9 cellular contexts compared by ENCODE assay signal in the genomic region with DNA sequence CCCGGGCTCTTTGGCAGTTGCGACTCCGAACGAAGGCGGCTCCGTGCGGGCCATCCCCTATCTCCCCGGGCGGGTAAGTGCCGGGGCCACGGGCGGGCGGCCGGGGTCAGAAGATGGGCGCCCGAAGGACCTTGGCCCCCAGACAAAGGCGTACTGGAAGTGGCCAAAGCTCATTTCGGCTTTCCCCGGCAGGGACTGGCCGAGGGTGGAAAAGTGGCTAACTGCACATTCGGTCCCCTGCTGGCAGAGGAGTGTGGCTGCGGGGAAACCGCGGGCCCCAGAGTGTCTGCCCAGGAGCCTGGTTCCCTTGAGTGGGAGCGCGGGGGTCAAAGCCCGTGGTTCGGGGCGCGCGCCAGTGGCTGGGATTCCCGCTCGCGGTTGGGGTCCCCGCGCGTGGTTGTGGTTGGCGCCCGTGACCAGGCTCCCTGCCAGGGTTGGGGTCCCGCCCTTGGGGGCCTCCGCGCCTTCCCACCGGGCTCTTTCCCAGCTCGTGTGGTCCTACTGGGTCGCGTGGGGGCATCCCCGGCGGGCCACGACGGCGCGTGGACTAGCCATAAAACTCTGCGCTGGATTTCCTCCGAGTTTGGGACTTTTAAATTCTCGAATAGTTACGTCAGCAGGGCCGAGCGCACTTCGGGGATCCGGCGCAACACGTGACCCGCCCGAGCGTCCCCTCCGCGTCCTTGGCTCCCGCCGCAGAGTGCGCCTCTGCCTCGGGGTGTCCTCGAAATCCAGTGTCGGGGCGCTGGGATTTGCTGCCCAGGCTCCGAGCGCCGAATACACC.
DNase-seq lines count a peak whose midpoint lies in the region; ATAC-seq and TF ChIP-seq lines count a peak whose summit lies in the region.
"Had no signal": no experiment of that assay in that cellular context is flagged by ENCODE, and none has a peak within 500 bp of the region (broad histone marks: within the 10 kb centered on the region; RNA-seq: fewer than 3 reads in every experiment).

No MANE protein-coding gene starts in this region.

- peaks cover 40% of the 10 kb centered on the region for H3K4me1 ChIP-seq in mammary epithelial cell (ENCODE audit: insufficient read depth, low read length)

- intact Hi-C loops in mammary epithelial cell (cut with micrococcal nuclease), result loop anchor here (1.0 to 2.0 kb wide), 4 partner anchors 25 to 139 kb away; no protein-coding TSS in a partner anchor

- no peaks in the 10 kb centered on the region for H3K36me3 Mint-ChIP-seq in stimulated activated naive CD8-positive, alpha-beta T cell treated with anti-CD3 and anti-CD28 coated beads, Interleukin-15, Interleukin-2, amounts not matched to agents 100 ng/mL and 50 ng/mL, for 24 hours (ENCODE audit: low read depth)
- H3K36me3 Mint-ChIP-seq: memory B cell had no signal

- peak overlapping the region; percentile 90 for H2AFZ ChIP-seq in mammary epithelial cell (ENCODE audit: low read depth, low read length)

- no peaks in the 10 kb centered on the region for H4K20me1 ChIP-seq in mammary epithelial cell (ENCODE audit: insufficient read depth, low read length)

- peaks cover 4% of the 10 kb centered on the region for H3K4me1 Mint-ChIP-seq in stimulated activated naive CD8-positive, alpha-beta T cell treated with anti-CD3 and anti-CD28 coated beads, Interleukin-15, Interleukin-2, amounts not matched to agents 100 ng/mL and 50 ng/mL, for 24 hours (ENCODE audit: low read depth)

- CTCF ChIA-PET in mammary epithelial cell (lab: Charles Lee; ENCODE audit: low non-redundant PET), result interaction anchor here (0.6 to 1.0 kb wide), 9 partner anchors 7 to 1216 kb away, joined by 3 to 5 read pairs (median 4); no protein-coding TSS in a partner anchor

- H3K79me2 ChIP-seq in mammary epithelial cell (ENCODE audit: insufficient read depth, low read length), result peaks cover 49% of the 10 kb centered on the region

- peak overlapping the region; percentile 22 for H3K4me3 Mint-ChIP-seq in stimulated activated naive CD8-positive, alpha-beta T cell treated with anti-CD3 and anti-CD28 coated beads, Interleukin-15, Interleukin-2, amounts not matched to agents 100 ng/mL and 50 ng/mL, for 24 hours
- H3K4me3 Mint-ChIP-seq: memory B cell had no signal

- TF ChIP-seq CTCF in 22Rv1 (IDR thresholded peaks at IDR 0.05) (peak; percentile 51; the same call in 1 of the 2 replicates), GM12874 (IDR thresholded peaks at IDR 0.05; ENCODE audit: insufficient read depth, low read depth, low read length) (0 out of 2 replicates have a peak, but pooled peaks have one; percentile 19), mammary epithelial cell (conservative IDR thresholded peaks at IDR 0.05 in 1 of 2, IDR thresholded peaks at IDR 0.05 in 1 of 2; ENCODE audit: extremely low read depth in 1 of 2, insufficient read depth in 1 of 2, low read depth in 1 of 2, low read length in 2 of 2) (peak; percentile 24 to 79)

- dilution Hi-C loops in mammary epithelial cell (cut with HindIII; ENCODE audit: low sequenced_read_pairs), result no loop called here

- peak; percentile 15 for DNase-seq in NCI-H226
- DNase-seq in mammary epithelial cell, result peak; percentile 58
- DNase-seq in iris pigment epithelial cell (ENCODE audit: low read depth), result peak; percentile 59
- DNase-seq in activated CD4-positive, alpha-beta T cell treated with anti-CD3 and anti-CD28 coated beads for 1 hour, result no peak

- peak overlapping the region; percentile 93 for H3K9ac ChIP-seq in mammary epithelial cell (ENCODE audit: insufficient read depth, low read length)

- H3K4me2 ChIP-seq in mammary epithelial cell (ENCODE audit: insufficient read depth, low read depth, low read length), result peak overlapping the region; percentile 94

- no peaks in the 10 kb centered on the region for H3K9me3 Mint-ChIP-seq in stimulated activated naive CD8-positive, alpha-beta T cell treated with anti-CD3 and anti-CD28 coated beads, Interleukin-15, Interleukin-2, amounts not matched to agents 100 ng/mL and 50 ng/mL, for 24 hours

- H3K4me3 ChIP-seq in mammary epithelial cell (replicated peaks in 1 of 3; ENCODE audit: insufficient read depth in 1 of 3, low read depth in 2 of 3, low read length in 3 of 3), result peak overlapping the region; percentile 73 to 83 (median 75)

- 9% methylated on average over 57 of the region's 77 CpGs for WGBS in mammary epithelial cell (ENCODE audit: low coverage, missing lambda C conversion rate)

- H3K27ac Mint-ChIP-seq in stimulated activated naive CD8-positive, alpha-beta T cell treated with anti-CD3 and anti-CD28 coated beads, Interleukin-15, Interleukin-2, amounts not matched to agents 100 ng/mL and 50 ng/mL, for 24 hours, result no peak overlapping the region
- H3K27ac Mint-ChIP-seq: memory B cell had no signal

- ATAC-seq in HG02571 (IDR thresholded peaks at IDR 0.05; ENCODE audit: unreplicated experiment), result no peak

- H3K27me3 Mint-ChIP-seq in stimulated activated naive CD8-positive, alpha-beta T cell treated with anti-CD3 and anti-CD28 coated beads, Interleukin-15, Interleukin-2, amounts not matched to agents 100 ng/mL and 50 ng/mL, for 24 hours, result peaks cover 53% of the 10 kb centered on the region

- H3K27ac ChIP-seq in 22Rv1 (peak overlapping the region; percentile 72), mammary epithelial cell (ENCODE audit: insufficient read depth, low read depth, low read length) (peak overlapping the region; percentile 75)

- in situ Hi-C loops in mammary epithelial cell (cut with MboI; ENCODE audit: low sequenced_read_pairs in 2 of 2), result no loop called here

- H3K9me3 ChIP-seq in mammary epithelial cell (replicated peaks; ENCODE audit: insufficient read depth, low read length), result no peaks in the 10 kb centered on the region

- TSS peak; percentile 71 for BruUV-seq in mammary epithelial cell (replicated peaks; lab: Mats Ljungman, UMichigan)

- no peaks in the 10 kb centered on the region for H3K36me3 ChIP-seq in mammary epithelial cell (ENCODE audit: insufficient read depth, low read length)

- no peaks in the 10 kb centered on the region for H3K27me3 ChIP-seq in mammary epithelial cell (ENCODE audit: insufficient read depth, low read length)
